ENCODE assay signal across 12 cellular contexts in the genomic region with DNA sequence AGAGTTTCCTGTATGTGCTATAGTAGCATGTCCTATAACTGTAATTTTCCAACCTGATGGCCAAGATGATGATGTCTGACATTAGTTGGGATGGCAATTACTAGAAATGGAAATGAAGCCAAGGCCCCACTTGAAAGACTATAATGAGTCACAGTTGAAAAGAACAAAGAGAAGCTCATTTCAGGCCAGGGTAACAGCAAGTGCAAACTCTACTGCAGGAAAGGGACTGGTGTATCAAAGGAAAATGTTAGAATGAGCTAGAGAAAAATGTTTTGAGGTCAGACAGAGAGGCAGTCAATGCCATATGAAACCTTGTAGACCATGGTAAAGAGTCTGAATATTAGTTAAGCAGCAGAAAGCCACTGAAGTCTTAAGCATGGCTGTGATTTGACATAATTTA.
DNase-seq lines count a peak whose midpoint lies in the region; ATAC-seq lines count a peak whose summit lies in the region.
"Had no signal": no experiment of that assay in that cellular context is flagged by ENCODE, and none has a peak within 500 bp of the region (broad histone marks: within the 10 kb centered on the region; RNA-seq: fewer than 3 reads in every experiment).

No MANE protein-coding gene starts in this region.

- no peaks in the 10 kb centered on the region for H3K27me3 Mint-ChIP-seq in stimulated activated naive CD8-positive, alpha-beta T cell treated with anti-CD3 and anti-CD28 coated beads, Interleukin-15, Interleukin-2, amounts not matched to agents 100 ng/mL and 50 ng/mL, for 24 hours

- peaks cover 32% of the 10 kb centered on the region for H3K4me1 Mint-ChIP-seq in stimulated activated naive CD8-positive, alpha-beta T cell treated with anti-CD3 and anti-CD28 coated beads, Interleukin-15, Interleukin-2, amounts not matched to agents 100 ng/mL and 50 ng/mL, for 24 hours (ENCODE audit: low read depth)

- peak; percentile 31 for DNase-seq in NCI-H748 (lab: John Stamatoyannopoulos, UW; ENCODE audit: unreplicated experiment)
- DNase-seq in NCI-H748 treated with DMSO at 0.1 percent for 48 hours (lab: John Stamatoyannopoulos, UW) = no peak
- DNase-seq in NCI-H69 (lab: John Stamatoyannopoulos, UW) = peak; percentile 15
- no peak for DNase-seq in activated gamma-delta T cell (lab: John Stamatoyannopoulos, UW)
- no peak for DNase-seq in SIG-M5 treated with dmso at 0.1 percent for 504 hours (lab: John Stamatoyannopoulos, UW; ENCODE audit: unreplicated experiment)
- no peak for DNase-seq in NCI-H526 treated with DMSO at 0.1 percent for 48 hours (lab: John Stamatoyannopoulos, UW)
- DNase-seq: endodermal cell, NCI-H1694, right cardiac atrium had no signal

- H3K27ac Mint-ChIP-seq in stimulated activated naive CD8-positive, alpha-beta T cell treated with anti-CD3 and anti-CD28 coated beads, Interleukin-15, Interleukin-2, amounts not matched to agents 100 ng/mL and 50 ng/mL, for 24 hours = peak overlapping the region; percentile 14
- H3K27ac Mint-ChIP-seq: endodermal cell had no signal

- no peak overlapping the region for H3K4me3 Mint-ChIP-seq in stimulated activated naive CD8-positive, alpha-beta T cell treated with anti-CD3 and anti-CD28 coated beads, Interleukin-15, Interleukin-2, amounts not matched to agents 100 ng/mL and 50 ng/mL, for 24 hours
- H3K4me3 Mint-ChIP-seq: endodermal cell had no signal

- H3K36me3 Mint-ChIP-seq in stimulated activated naive CD8-positive, alpha-beta T cell treated with anti-CD3 and anti-CD28 coated beads, Interleukin-15, Interleukin-2, amounts not matched to agents 100 ng/mL and 50 ng/mL, for 24 hours (ENCODE audit: low read depth) = peaks cover 13% of the 10 kb centered on the region

- H3K9me3 Mint-ChIP-seq in stimulated activated naive CD8-positive, alpha-beta T cell treated with anti-CD3 and anti-CD28 coated beads, Interleukin-15, Interleukin-2, amounts not matched to agents 100 ng/mL and 50 ng/mL, for 24 hours = no peaks in the 10 kb centered on the region
- H3K9me3 Mint-ChIP-seq: endodermal cell had no signal

- ATAC-seq in HG02973 (IDR thresholded peaks at IDR 0.05; ENCODE audit: unreplicated experiment) = peak; percentile 52
- ATAC-seq: A549, right cardiac atrium had no signal

Comparison
In these comparisons a context has a peak if more than half of its experiments do, and no peak if none do; other contexts are left out.
1. DNase-seq: peak in NCI-H748 (single experiment) and NCI-H69 (single experiment); none in NCI-H748 treated with DMSO at 0.1 percent for 48 hours (single experiment), activated gamma-delta T cell (single experiment), SIG-M5 treated with dmso at 0.1 percent for 504 hours (single experiment) and NCI-H526 treated with DMSO at 0.1 percent for 48 hours (single experiment).